In genomic region chr4:102687982-102688433, GRCh38 we compare ENCODE assay signal across 10 cellular contexts.
DNase-seq lines count a peak whose midpoint lies in the region; ATAC-seq, FAIRE-seq and TF ChIP-seq lines count a peak whose summit lies in the region.
"Had no signal": no experiment of that assay in that cellular context is flagged by ENCODE, and none has a peak within 500 bp of the region (broad histone marks: within the 10 kb centered on the region; RNA-seq: fewer than 3 reads in every experiment).

No MANE protein-coding gene starts in this region.

- 92% methylated on average over 7 of the region's 7 CpGs for WGBS in esophagus muscularis mucosa
- WGBS in small intestine, 3 donors = 89 to 96% (median 92%) methylated on average over 7 of the region's 7 CpGs

- H3K4me1 ChIP-seq in esophagus muscularis mucosa (peaks cover 0 to 7% (median 3%) of the 10 kb centered on the region in 4 donors), small intestine (ENCODE audit: control insufficient read depth in 2 of 2, insufficient read depth in 1 of 2, low read depth in 1 of 2, low read length in 1 of 2) (no peaks in the 10 kb centered on the region)

- no peak for TF ChIP-seq POLR2A in esophagus muscularis mucosa (IDR thresholded peaks at IDR 0.05; ENCODE audit: low read depth)

- peak; percentile 26 for DNase-seq in choroid plexus epithelial cell (ENCODE audit: low read depth)
- DNase-seq in esophagus muscularis mucosa (ENCODE audit: extremely low spot score) = no peak
- DNase-seq in SKM-1 (lab: John Stamatoyannopoulos, UW; ENCODE audit: unreplicated experiment) = no peak
- no peak for DNase-seq in small intestine
- no peak for DNase-seq in cardiac septum (ENCODE audit: low spot score)
- DNase-seq: activated effector memory CD4-positive, alpha-beta T cell treated with Interleukin-2 at 50 U/mL for 16 hours; dorsolateral prefrontal cortex had no signal

- TF ChIP-seq EP300 in esophagus muscularis mucosa (IDR thresholded peaks at IDR 0.05) = no peak

- ATAC-seq in GM18517 (IDR thresholded peaks at IDR 0.05; ENCODE audit: unreplicated experiment) (peak; percentile 40), GM21529 (IDR thresholded peaks at IDR 0.05; ENCODE audit: unreplicated experiment) (peak; percentile 36), HG03139 (IDR thresholded peaks at IDR 0.05; ENCODE audit: unreplicated experiment) (peak; percentile 24)

- no peak overlapping the region for H3K4me3 ChIP-seq in choroid plexus epithelial cell (ENCODE audit: low read depth, low read length)
- H3K4me3 ChIP-seq in esophagus muscularis mucosa = no peak overlapping the region
- H3K4me3 ChIP-seq in small intestine (ENCODE audit: low read depth in 1 of 2, low read length in 2 of 2) = no peak overlapping the region
- H3K4me3 ChIP-seq: dorsolateral prefrontal cortex had no signal

- TF ChIP-seq CTCF in choroid plexus epithelial cell (conservative IDR thresholded peaks at IDR 0.05; ENCODE audit: low read depth, low read length) (no peak), esophagus muscularis mucosa (IDR thresholded peaks at IDR 0.05) (no peak)

- H3K36me3 ChIP-seq in esophagus muscularis mucosa (peaks cover 0 to 15% (median 8%) of the 10 kb centered on the region in 4 donors), small intestine (ENCODE audit: control insufficient read depth in 2 of 2, insufficient read depth in 2 of 2, low read length in 2 of 2) (peaks cover 0 to 3% of the 10 kb centered on the region in 2 donors)

- intact Hi-C loops in esophagus muscularis mucosa (cut with DNase I) = no loop called here
- intact Hi-C loops in cardiac septum (cut with DNase I) = no loop called here

- H3K27me3 ChIP-seq in esophagus muscularis mucosa (no peaks in the 10 kb centered on the region), small intestine (ENCODE audit: control insufficient read depth in 2 of 2, insufficient read depth in 2 of 2, low read length in 2 of 2) (no peaks in the 10 kb centered on the region)
- H3K27me3 ChIP-seq: dorsolateral prefrontal cortex had no signal

- H3K27ac ChIP-seq in esophagus muscularis mucosa (replicated peaks in 1 of 4) (no peak overlapping the region), small intestine (ENCODE audit: low read depth in 1 of 2, low read length in 1 of 2) (no peak overlapping the region)
- H3K27ac ChIP-seq: dorsolateral prefrontal cortex had no signal

- no peak for FAIRE-seq in small intestine (lab: Jason Lieb, UNC)

- H3K9me3 ChIP-seq in esophagus muscularis mucosa = no peaks in the 10 kb centered on the region
- no peaks in the 10 kb centered on the region for H3K9me3 ChIP-seq in small intestine (ENCODE audit: control insufficient read depth, low read depth)
